Comparison of ENCODE assay signal across 7 cellular contexts in genomic region chr1:121184290-121185127, GRCh38. TPM values are rescaled to one million over a fixed set of nuclear protein-coding genes. Genes with fewer than 3 reads are reported as not detected.
DNase-seq lines count a peak whose midpoint lies in the region; ATAC-seq, FAIRE-seq and TF ChIP-seq lines count a peak whose summit lies in the region.
"Not testable (repeated sequence)": the region's sequence is repeated elsewhere in the genome, so short reads cannot be mapped to it uniquely, and the experiment has no call there.

Gene FAM72B (minus strand): TSS chr1:121184340. CDS start chr1:121183489, 851 bp downstream.
Gene SRGAP2C (plus strand): TSS chr1:121184975. CDS start chr1:121187447, 2,472 bp downstream.

- not testable (repeated sequence) for H4K20me1 ChIP-seq in astrocyte (ENCODE audit: insufficient read depth, low read length); hepatocyte (ENCODE audit: insufficient read depth, poor library complexity, severe bottlenecking)

- ATAC-seq in GM18517 (IDR thresholded peaks at IDR 0.05; ENCODE audit: unreplicated experiment), result peak; percentile 90
- ATAC-seq in HG03039 (IDR thresholded peaks at IDR 0.05; ENCODE audit: unreplicated experiment), result peak; percentile 86

- not testable (repeated sequence) for H3K27me3 Mint-ChIP-seq in astrocyte (ENCODE audit: low read depth, unreplicated experiment)

- H3K36me3 ChIP-seq in astrocyte (ENCODE audit: insufficient read depth, low read length); hepatocyte (replicated peaks; ENCODE audit: insufficient read depth, low read depth): not testable (repeated sequence)

- not testable (repeated sequence) for TF ChIP-seq CTCF in astrocyte (IDR thresholded peaks at IDR 0.05; ENCODE audit: insufficient read depth, low read depth, low read length); hepatocyte (IDR thresholded peaks at IDR 0.05; ENCODE audit: poor library complexity); retinal pigment epithelial cell (conservative IDR thresholded peaks at IDR 0.05; ENCODE audit: low read depth, low read length)

- H3K4me1 Mint-ChIP-seq in astrocyte (ENCODE audit: low read depth, unreplicated experiment), result not testable (repeated sequence)

- not testable (repeated sequence) for H3K27me3 ChIP-seq in astrocyte (ENCODE audit: insufficient read depth, low read length); hepatocyte

- peak within 1 kb of the TSS; percentile 85 for H3K27ac Mint-ChIP-seq in astrocyte (ENCODE audit: unreplicated experiment)

- H3K4me3 ChIP-seq in astrocyte (ENCODE audit: insufficient read depth, low read depth, low read length) (peak within 1 kb of the TSS; percentile 49), hepatocyte (peak within 1 kb of the TSS; percentile 16), retinal pigment epithelial cell (ENCODE audit: low read length) (peak within 1 kb of the TSS; percentile 46)

- H3K9me3 ChIP-seq in astrocyte (ENCODE audit: insufficient read depth, low read depth, low read length); hepatocyte (ENCODE audit: low read depth): not testable (repeated sequence)

- not testable (repeated sequence) for H3K79me2 ChIP-seq in astrocyte (ENCODE audit: insufficient read depth, low read length); hepatocyte

- H3K9me3 Mint-ChIP-seq in astrocyte (ENCODE audit: unreplicated experiment), result not testable (repeated sequence)

- peak; percentile 86 for DNase-seq in NCI-H2081 treated with DMSO at 0.1 percent for 48 hours (lab: John Stamatoyannopoulos, UW)
- DNase-seq in T-helper 9 cell, result peak; percentile 79
- DNase-seq in astrocyte (ENCODE audit: low read depth), result peak; percentile 100
- peak; percentile 97 for DNase-seq in hepatocyte (ENCODE audit: low spot score)
- DNase-seq in retinal pigment epithelial cell (ENCODE audit: low read depth), result peak; percentile 99

- H3K4me1 ChIP-seq in astrocyte (ENCODE audit: insufficient read depth, low read length); hepatocyte (ENCODE audit: insufficient read depth): not testable (repeated sequence)

- not testable (repeated sequence) for FAIRE-seq in astrocyte (lab: Jason Lieb, UNC)

- not testable (repeated sequence) for H3K9me2 ChIP-seq in hepatocyte (replicated peaks; ENCODE audit: insufficient read depth)

- not testable (repeated sequence) for H2AFZ ChIP-seq in astrocyte (ENCODE audit: low read depth, low read length); hepatocyte

- peak within 1 kb of the TSS; percentile 85 for H3K4me3 Mint-ChIP-seq in astrocyte (ENCODE audit: unreplicated experiment)

- peak within 1 kb of the TSS; percentile 35 for H3K9ac ChIP-seq in astrocyte (ENCODE audit: low read length)

- WGBS in hepatocyte (ENCODE audit: low lambda C conversion rate, missing lambda C conversion rate), result under 1% methylated on average over 34 of the region's 54 CpGs

- H3K4me2 ChIP-seq in astrocyte (ENCODE audit: low read length), result peak within 1 kb of the TSS; percentile 75
- H3K4me2 ChIP-seq in hepatocyte, result peak within 1 kb of the TSS; percentile 73

- not testable (repeated sequence) for H3K36me3 Mint-ChIP-seq in astrocyte (ENCODE audit: low read depth, unreplicated experiment)

- not testable (repeated sequence) for H3K27ac ChIP-seq in astrocyte (ENCODE audit: low read depth, low read length); hepatocyte

RNA-seq across cellular contexts. Expression of gene FAM72B, which starts in this region (rescaled TPM):
- total RNA-seq in astrocyte, result 2.9 and 3.4 TPM in 2 replicates
- 1.5 TPM in 2 replicates for total RNA-seq in hepatocyte
- 1.7 and 3.1 TPM in 2 replicates for polyA plus RNA-seq in hepatocyte

RNA-seq across cellular contexts. Expression of gene SRGAP2C, which starts in this region (rescaled TPM):
- 65.3 and 73.1 TPM in 2 replicates for total RNA-seq in astrocyte
- 10.6 and 11.0 TPM in 2 replicates for total RNA-seq in hepatocyte
- polyA plus RNA-seq in hepatocyte, result 7.2 TPM in 2 replicates
